In genomic region chr16:26717826-26718225, GRCh38 we compare ENCODE assay signal across 11 cellular contexts.
"Had no signal": no experiment of that assay in that cellular context is flagged by ENCODE, and none has a peak within 500 bp of the region (broad histone marks: within the 10 kb centered on the region; RNA-seq: fewer than 3 reads in every experiment).

No MANE protein-coding gene starts in this region.

- H3K4me1 ChIP-seq: adrenal gland, right lobe of liver, tibial nerve had no signal

- H3K27ac Mint-ChIP-seq: activated naive CD4-positive, alpha-beta T cell treated with anti-CD3 and anti-CD28 coated beads, Interleukin-2, amount 10 ng/mL, durations not matched to agents 7 days and 5 days; activated T-helper 17 cell treated with anti-CD3 and anti-CD28 coated beads, Interleukin-2, amount 50 U/mL, for 72 hours; stimulated activated effector memory CD8-positive, alpha-beta T cell treated with anti-CD3 and anti-CD28 coated beads, Interleukin-12 subunit alpha, Interleukin-12 subunit beta, amount 100 ng/mL, for 72 hours had no signal

- H3K27me3 ChIP-seq: adrenal gland, hepatocyte, neutrophil, right lobe of liver, tibial nerve had no signal

- H3K27me3 Mint-ChIP-seq: activated naive CD4-positive, alpha-beta T cell treated with anti-CD3 and anti-CD28 coated beads, Interleukin-2, amount 10 ng/mL, durations not matched to agents 7 days and 5 days had no signal

- H3K9me3 ChIP-seq: adrenal gland, neutrophil, right lobe of liver, tibial nerve had no signal

- H3K4me3 ChIP-seq: adrenal gland, hepatocyte, right lobe of liver, tibial nerve had no signal

- ATAC-seq: activated T-helper 17 cell treated with anti-CD3 and anti-CD28 coated beads, Interleukin-2, amount 50 U/mL, for 72 hours; right lobe of liver; stimulated activated effector memory CD8-positive, alpha-beta T cell treated with anti-CD3 and anti-CD28 coated beads, Interleukin-12 subunit alpha, Interleukin-12 subunit beta, amount 100 ng/mL, for 72 hours had no signal

- H3K36me3 Mint-ChIP-seq: activated naive CD4-positive, alpha-beta T cell treated with anti-CD3 and anti-CD28 coated beads, Interleukin-2, amount 10 ng/mL, durations not matched to agents 7 days and 5 days; stimulated activated effector memory CD8-positive, alpha-beta T cell treated with anti-CD3 and anti-CD28 coated beads, Interleukin-12 subunit alpha, Interleukin-12 subunit beta, amount 100 ng/mL, for 72 hours had no signal

- H3K4me1 Mint-ChIP-seq: activated naive CD4-positive, alpha-beta T cell treated with anti-CD3 and anti-CD28 coated beads, Interleukin-2, amount 10 ng/mL, durations not matched to agents 7 days and 5 days; activated T-helper 17 cell treated with anti-CD3 and anti-CD28 coated beads, Interleukin-2, amount 50 U/mL, for 72 hours; stimulated activated effector memory CD8-positive, alpha-beta T cell treated with anti-CD3 and anti-CD28 coated beads, Interleukin-12 subunit alpha, Interleukin-12 subunit beta, amount 100 ng/mL, for 72 hours had no signal

- H3K36me3 ChIP-seq: adrenal gland, neutrophil, right lobe of liver, tibial nerve had no signal

- H3K27ac ChIP-seq: adrenal gland, hepatocyte, neutrophil, right lobe of liver, tibial nerve had no signal

- DNase-seq: activated CD4-positive, alpha-beta T cell treated with anti-CD3 and anti-CD28 coated beads for 48 hours; activated naive CD4-positive, alpha-beta T cell treated with anti-CD3 and anti-CD28 coated beads, Interleukin-2, amount 10 ng/mL, durations not matched to agents 7 days and 5 days; adrenal gland; kidney; right lobe of liver; T-helper 1 cell had no signal

- H3K4me3 Mint-ChIP-seq: activated naive CD4-positive, alpha-beta T cell treated with anti-CD3 and anti-CD28 coated beads, Interleukin-2, amount 10 ng/mL, durations not matched to agents 7 days and 5 days; activated T-helper 17 cell treated with anti-CD3 and anti-CD28 coated beads, Interleukin-2, amount 50 U/mL, for 72 hours; stimulated activated effector memory CD8-positive, alpha-beta T cell treated with anti-CD3 and anti-CD28 coated beads, Interleukin-12 subunit alpha, Interleukin-12 subunit beta, amount 100 ng/mL, for 72 hours had no signal

- H3K9me3 Mint-ChIP-seq: activated naive CD4-positive, alpha-beta T cell treated with anti-CD3 and anti-CD28 coated beads, Interleukin-2, amount 10 ng/mL, durations not matched to agents 7 days and 5 days; activated T-helper 17 cell treated with anti-CD3 and anti-CD28 coated beads, Interleukin-2, amount 50 U/mL, for 72 hours; stimulated activated effector memory CD8-positive, alpha-beta T cell treated with anti-CD3 and anti-CD28 coated beads, Interleukin-12 subunit alpha, Interleukin-12 subunit beta, amount 100 ng/mL, for 72 hours had no signal
